Comparison of ENCODE assay signal across 8 cellular contexts in the genomic region with DNA sequence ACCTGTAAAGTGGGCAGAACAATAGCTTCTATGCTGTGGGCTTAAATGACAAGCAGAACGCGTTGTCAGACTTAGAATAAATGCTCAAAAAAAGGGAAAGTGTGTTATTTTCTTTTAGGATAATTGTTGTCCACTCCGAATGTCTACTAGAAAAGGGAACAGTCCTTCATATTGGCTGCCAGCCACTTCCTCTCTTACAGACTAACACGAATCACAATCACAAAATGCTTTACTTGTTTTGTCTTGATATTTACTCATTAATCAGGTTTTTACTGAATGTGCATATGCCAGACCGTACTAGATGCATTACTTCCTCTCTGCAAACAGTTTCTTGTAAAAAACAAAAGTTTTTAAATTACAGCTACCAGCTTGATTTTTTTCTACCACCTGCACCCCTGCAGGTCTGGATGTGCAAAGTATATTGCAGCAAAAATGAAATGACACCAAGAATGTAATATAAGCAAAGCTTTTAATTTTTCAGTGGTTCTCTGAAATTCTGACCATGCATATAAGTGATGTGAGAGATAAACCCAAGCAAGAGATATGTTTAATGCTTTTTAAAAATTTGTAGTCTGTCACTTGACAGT. TPM values are rescaled to one million over a fixed set of nuclear protein-coding genes. Genes with fewer than 3 reads are reported as not detected.
A peak's percentile ranks its signal among the peaks of the same experiment; 100 is the strongest.
DNase-seq lines count a peak whose midpoint lies in the region; ATAC-seq and TF ChIP-seq lines count a peak whose summit lies in the region.

No MANE protein-coding gene starts in this region.

- peaks cover 3% of the 10 kb centered on the region for H3K36me3 Mint-ChIP-seq in activated naive CD4-positive, alpha-beta T cell treated with anti-CD3 and anti-CD28 coated beads, Interleukin-2, amount 50 U/mL, for 24 hours
- H3K36me3 Mint-ChIP-seq in activated CD8-positive, alpha-beta T cell treated with anti-CD3 and anti-CD28 coated beads, Interleukin-2, amount 10 ng/mL, durations not matched to agents 7 days and 5 days (ENCODE audit: low read depth), result peaks cover 6% of the 10 kb centered on the region
- peaks cover 0 to 3% (median 0%) of the 10 kb centered on the region in 3 donors for H3K36me3 Mint-ChIP-seq in immature natural killer cell

- no peaks in the 10 kb centered on the region for H3K9me3 Mint-ChIP-seq in activated naive CD4-positive, alpha-beta T cell treated with anti-CD3 and anti-CD28 coated beads, Interleukin-2, amount 50 U/mL, for 24 hours
- no peaks in the 10 kb centered on the region for H3K9me3 Mint-ChIP-seq in activated CD8-positive, alpha-beta T cell treated with anti-CD3 and anti-CD28 coated beads, Interleukin-2, amount 10 ng/mL, durations not matched to agents 7 days and 5 days (ENCODE audit: insufficient read depth)
- no peaks in the 10 kb centered on the region for H3K9me3 Mint-ChIP-seq in immature natural killer cell

- peak overlapping the region; percentile 68 to 93 (median 85) for H3K4me3 ChIP-seq in thyroid gland (replicated peaks in 1 of 3)

- POLR2A ChIA-PET in activated CD8-positive, alpha-beta T cell treated with anti-CD3 and anti-CD28 coated beads, Interleukin-2, amount 10 ng/mL, durations not matched to agents 7 days and 5 days (lab: Charles Lee), result interaction anchor here (0.7 to 3.0 kb wide), 16 partner anchors 9 to 530 kb away, joined by 3 to 25 read pairs (median 4); partner anchors contain the start of genes FAM83D and SNHG17

- CTCF ChIA-PET in activated CD8-positive, alpha-beta T cell treated with anti-CD3 and anti-CD28 coated beads, Interleukin-2, amount 10 ng/mL, durations not matched to agents 7 days and 5 days (lab: Charles Lee), result interaction anchor here (0.7 to 4.0 kb wide), 20 partner anchors 12 to 118 kb away, joined by 3 to 42 read pairs (median 4); partner anchors contain the start of gene FAM83D

- H3K27ac Mint-ChIP-seq in activated naive CD4-positive, alpha-beta T cell treated with anti-CD3 and anti-CD28 coated beads, Interleukin-2, amount 50 U/mL, for 24 hours, result peak overlapping the region; percentile 96
- peak overlapping the region; percentile 92 for H3K27ac Mint-ChIP-seq in activated CD8-positive, alpha-beta T cell treated with anti-CD3 and anti-CD28 coated beads, Interleukin-2, amount 10 ng/mL, durations not matched to agents 7 days and 5 days
- peak overlapping the region; percentile 86 to 94 (median 90) for H3K27ac Mint-ChIP-seq in immature natural killer cell

- peak overlapping the region in 2 of 3 donors; percentile 68 to 95 for H3K27ac ChIP-seq in thyroid gland

- no peak for DNase-seq in activated naive CD4-positive, alpha-beta T cell treated with anti-CD3 and anti-CD28 coated beads, Interleukin-2, amount 50 U/mL, for 16 hours
- no peak for DNase-seq in activated CD8-positive, alpha-beta T cell treated with anti-CD3 and anti-CD28 coated beads, Interleukin-2, amount 10 ng/mL, durations not matched to agents 7 days and 5 days
- no peak for DNase-seq in immature natural killer cell
- no peak for DNase-seq in thyroid gland
- no peak for DNase-seq in activated gamma-delta T cell (lab: John Stamatoyannopoulos, UW)
- no peak for DNase-seq in hypothalamus (lab: John Stamatoyannopoulos, UW)

- intact Hi-C loops in thyroid gland (cut with DNase I), result no loop called here

- TF ChIP-seq CTCF in thyroid gland (IDR thresholded peaks at IDR 0.05), result no peak

- WGBS in thyroid gland, 2 donors, result 8 to 12% methylated on average over 5 of the region's 5 CpGs

- peaks cover 53% of the 10 kb centered on the region for H3K4me1 Mint-ChIP-seq in activated naive CD4-positive, alpha-beta T cell treated with anti-CD3 and anti-CD28 coated beads, Interleukin-2, amount 50 U/mL, for 24 hours
- peaks cover 28% of the 10 kb centered on the region for H3K4me1 Mint-ChIP-seq in activated CD8-positive, alpha-beta T cell treated with anti-CD3 and anti-CD28 coated beads, Interleukin-2, amount 10 ng/mL, durations not matched to agents 7 days and 5 days (ENCODE audit: low read depth)
- H3K4me1 Mint-ChIP-seq in immature natural killer cell, result peaks cover 21 to 27% of the 10 kb centered on the region in 2 donors

- no peak for TF ChIP-seq POLR2A in thyroid gland (IDR thresholded peaks at IDR 0.05)

- peaks cover 9 to 10% of the 10 kb centered on the region in 2 donors for H3K4me1 ChIP-seq in thyroid gland

- no peak for ATAC-seq in activated CD8-positive, alpha-beta T cell treated with anti-CD3 and anti-CD28 coated beads, Interleukin-2, amount 10 ng/mL, durations not matched to agents 7 days and 5 days
- ATAC-seq in GM19463 (IDR thresholded peaks at IDR 0.05; ENCODE audit: unreplicated experiment), result no peak

- H3K4me3 Mint-ChIP-seq in activated naive CD4-positive, alpha-beta T cell treated with anti-CD3 and anti-CD28 coated beads, Interleukin-2, amount 50 U/mL, for 24 hours, result peak overlapping the region; percentile 97
- peak overlapping the region; percentile 92 for H3K4me3 Mint-ChIP-seq in activated CD8-positive, alpha-beta T cell treated with anti-CD3 and anti-CD28 coated beads, Interleukin-2, amount 10 ng/mL, durations not matched to agents 7 days and 5 days
- peak overlapping the region; percentile 92 to 96 (median 95) for H3K4me3 Mint-ChIP-seq in immature natural killer cell

- H3K36me3 ChIP-seq in thyroid gland, result no peaks in the 10 kb centered on the region

- no peaks in the 10 kb centered on the region for H3K9me3 ChIP-seq in thyroid gland

- H3K27me3 Mint-ChIP-seq in activated naive CD4-positive, alpha-beta T cell treated with anti-CD3 and anti-CD28 coated beads, Interleukin-2, amount 50 U/mL, for 24 hours, result no peaks in the 10 kb centered on the region
- H3K27me3 Mint-ChIP-seq in activated CD8-positive, alpha-beta T cell treated with anti-CD3 and anti-CD28 coated beads, Interleukin-2, amount 10 ng/mL, durations not matched to agents 7 days and 5 days (ENCODE audit: low read depth), result no peaks in the 10 kb centered on the region
- H3K27me3 Mint-ChIP-seq in immature natural killer cell (ENCODE audit: low read depth in 3 of 3), result peaks cover 0 to 7% (median 3%) of the 10 kb centered on the region in 3 donors

- no peaks in the 10 kb centered on the region for H3K27me3 ChIP-seq in thyroid gland

RNA-seq across cellular contexts. Expression of gene DHX35, which starts 0.8 kb away (rescaled TPM):
- total RNA-seq in activated CD8-positive, alpha-beta T cell treated with anti-CD3 and anti-CD28 coated beads, Interleukin-2, amount 10 ng/mL, durations not matched to agents 7 days and 5 days, result 10 to 100 TPM; 10.8 to 11.1 TPM
- 1 to 10 TPM; 5.0 to 6.5 (median 6.0) TPM for polyA plus RNA-seq in immature natural killer cell
- total RNA-seq in thyroid gland, result 10 to 100 TPM; 16.1 to 17.9 (median 16.4) TPM

RNA-seq across cellular contexts. Expression of gene FAM83D, which starts 36.8 kb away (rescaled TPM):
- total RNA-seq in activated CD8-positive, alpha-beta T cell treated with anti-CD3 and anti-CD28 coated beads, Interleukin-2, amount 10 ng/mL, durations not matched to agents 7 days and 5 days, result 10 to 100 TPM; 24.9 to 25.6 TPM
- polyA plus RNA-seq in immature natural killer cell, result under 1 TPM in 2 of 3 donors, not detected in 1; 0.25 to 0.58 TPM
- 1 to 10 TPM in 1 of 4 donors, under 1 TPM in 3; 0.67 to 3.4 (median 0.86) TPM for total RNA-seq in thyroid gland

Comparison
In these comparisons a context has a peak if more than half of its experiments do, and no peak if none do; other contexts are left out.
1. RNA of gene FAM83D, which starts 36.8 kb away (total RNA-seq): 24.9 to 25.6 TPM in activated CD8-positive, alpha-beta T cell treated with anti-CD3 and anti-CD28 coated beads, Interleukin-2, amount 10 ng/mL, durations not matched to agents 7 days and 5 days; 0.67 to 3.4 TPM in thyroid gland; every median in the first group is over 4 times any median in the second.
2. Peak in every context shown above with its lines, with median percentiles within 50 percentile points of each other: H3K27ac Mint-ChIP-seq and H3K4me3 Mint-ChIP-seq.